13 cellular contexts compared by ENCODE assay signal in genomic region chr11:116640641-116641402, GRCh38.
DNase-seq lines count a peak whose midpoint lies in the region; ATAC-seq, FAIRE-seq and TF ChIP-seq lines count a peak whose summit lies in the region.
"Had no signal": no experiment of that assay in that cellular context is flagged by ENCODE, and none has a peak within 500 bp of the region (broad histone marks: within the 10 kb centered on the region; RNA-seq: fewer than 3 reads in every experiment).

No MANE protein-coding gene starts in this region.

- CTCF ChIA-PET in activated CD8-positive, alpha-beta T cell treated with anti-CD3 and anti-CD28 coated beads, Interleukin-2, amount 10 ng/mL, durations not matched to agents 7 days and 5 days (lab: Charles Lee), result interaction anchor here (1.2 to 1.8 kb wide), 2 partner anchors 14 to 127 kb away, joined by 4 read pairs; no protein-coding TSS in a partner anchor
- CTCF ChIA-PET in activated CD8-positive, alpha-beta T cell treated with anti-CD3 and anti-CD28 coated beads for 36 hours (lab: Charles Lee), result interaction anchor here (1.0 to 1.6 kb wide), 5 partner anchors 8 to 186 kb away, joined by 3 to 10 read pairs (median 4); no protein-coding TSS in a partner anchor

- H3K36me3 Mint-ChIP-seq in activated CD8-positive, alpha-beta T cell treated with anti-CD3 and anti-CD28 coated beads, Interleukin-2, amount 10 ng/mL, durations not matched to agents 7 days and 5 days (ENCODE audit: low read depth), result no peaks in the 10 kb centered on the region
- no peaks in the 10 kb centered on the region for H3K36me3 Mint-ChIP-seq in activated CD8-positive, alpha-beta T cell treated with anti-CD3 and anti-CD28 coated beads for 36 hours (ENCODE audit: low read depth)
- H3K36me3 Mint-ChIP-seq in brain (no peaks in the 10 kb centered on the region), neural progenitor cell (no peaks in the 10 kb centered on the region)

- H4K20me1 ChIP-seq in neural progenitor cell (ENCODE audit: low read depth), result no peaks in the 10 kb centered on the region
- H4K20me1 ChIP-seq: BLaER1 treated with 17β-estradiol and CSF1 and Interleukin-3, amounts not matched to agents 10 nM and 100 nM had no signal

- no peaks in the 10 kb centered on the region for H3K9me3 Mint-ChIP-seq in activated CD8-positive, alpha-beta T cell treated with anti-CD3 and anti-CD28 coated beads, Interleukin-2, amount 10 ng/mL, durations not matched to agents 7 days and 5 days (ENCODE audit: insufficient read depth)
- no peaks in the 10 kb centered on the region for H3K9me3 Mint-ChIP-seq in activated CD8-positive, alpha-beta T cell treated with anti-CD3 and anti-CD28 coated beads for 36 hours
- H3K9me3 Mint-ChIP-seq in brain, result peaks cover 0 to 3% (median 2%) of the 10 kb centered on the region in 5 experiments
- H3K9me3 Mint-ChIP-seq in neural progenitor cell, result no peaks in the 10 kb centered on the region

- no peaks in the 10 kb centered on the region for H3K27me3 Mint-ChIP-seq in activated CD8-positive, alpha-beta T cell treated with anti-CD3 and anti-CD28 coated beads, Interleukin-2, amount 10 ng/mL, durations not matched to agents 7 days and 5 days (ENCODE audit: low read depth)
- peaks cover 2% of the 10 kb centered on the region for H3K27me3 Mint-ChIP-seq in activated CD8-positive, alpha-beta T cell treated with anti-CD3 and anti-CD28 coated beads for 36 hours
- H3K27me3 Mint-ChIP-seq in brain (peaks cover 7% of the 10 kb centered on the region), neural progenitor cell (ENCODE audit: insufficient read depth, low read depth) (peaks cover 15% of the 10 kb centered on the region)

- H3K27me3 ChIP-seq in gastrocnemius medialis (peaks cover 0 to 5% (median 0%) of the 10 kb centered on the region in 3 donors), neural progenitor cell (no peaks in the 10 kb centered on the region)
- H3K27me3 ChIP-seq: BLaER1 treated with 17β-estradiol and CSF1 and Interleukin-3, amounts not matched to agents 10 nM and 100 nM had no signal

- H3K79me2 ChIP-seq in neural progenitor cell (ENCODE audit: low read depth), result no peaks in the 10 kb centered on the region

- no peak for TF ChIP-seq POLR2A in gastrocnemius medialis (IDR thresholded peaks at IDR 0.05)

- TF ChIP-seq CTCF in activated CD8-positive, alpha-beta T cell treated with anti-CD3 and anti-CD28 coated beads for 36 hours (IDR thresholded peaks at IDR 0.05), result no peak
- no peak for TF ChIP-seq CTCF in brain (conservative IDR thresholded peaks at IDR 0.05)
- no peak for TF ChIP-seq CTCF in gastrocnemius medialis (IDR thresholded peaks at IDR 0.05 in 4 of 5, conservative IDR thresholded peaks at IDR 0.05 in 1 of 5)
- no peak for TF ChIP-seq CTCF in neural progenitor cell (IDR thresholded peaks at IDR 0.05)

- FAIRE-seq in urothelium cell line (lab: Jason Lieb, UNC), result peak; percentile 86
- FAIRE-seq: A204.1 had no signal

- no peak overlapping the region for H3K4me2 ChIP-seq in neural progenitor cell
- H3K4me2 ChIP-seq: BLaER1 treated with 17β-estradiol and CSF1 and Interleukin-3, amounts not matched to agents 10 nM and 100 nM had no signal

- ATAC-seq in activated CD8-positive, alpha-beta T cell treated with anti-CD3 and anti-CD28 coated beads, Interleukin-2, amount 10 ng/mL, durations not matched to agents 7 days and 5 days, result no peak
- no peak for ATAC-seq in activated CD8-positive, alpha-beta T cell treated with anti-CD3 and anti-CD28 coated beads for 36 hours
- ATAC-seq in GM19351 (IDR thresholded peaks at IDR 0.05; ENCODE audit: unreplicated experiment), result no peak
- ATAC-seq in gastrocnemius medialis, result no peak

- DNase-seq in activated CD8-positive, alpha-beta T cell treated with anti-CD3 and anti-CD28 coated beads, Interleukin-2, amount 10 ng/mL, durations not matched to agents 7 days and 5 days, result peak; percentile 5
- DNase-seq in activated CD8-positive, alpha-beta T cell treated with anti-CD3 and anti-CD28 coated beads for 36 hours, result no peak
- DNase-seq in NCI-H2171 treated with DMSO at 0.1 percent for 48 hours (lab: John Stamatoyannopoulos, UW), result peak; percentile 53
- no peak for DNase-seq in urothelium cell line (ENCODE audit: low spot score)
- no peak for DNase-seq in gastrocnemius medialis
- no peak for DNase-seq in neural progenitor cell (ENCODE audit: low spot score)
- DNase-seq: DMS 273 treated with DMSO at 0.1 percent for 48 hours, GOT3, MV-4-11 had no signal

- in situ Hi-C loops in gastrocnemius medialis (cut with MboI; ENCODE audit: low sequenced_read_pairs in 4 of 4), result loop anchor here in 1 of 4 donors (10.0 kb wide), 1 partner anchor 186 kb away; no protein-coding TSS in a partner anchor

- no peaks in the 10 kb centered on the region for H3K4me1 Mint-ChIP-seq in activated CD8-positive, alpha-beta T cell treated with anti-CD3 and anti-CD28 coated beads, Interleukin-2, amount 10 ng/mL, durations not matched to agents 7 days and 5 days (ENCODE audit: low read depth)
- no peaks in the 10 kb centered on the region for H3K4me1 Mint-ChIP-seq in activated CD8-positive, alpha-beta T cell treated with anti-CD3 and anti-CD28 coated beads for 36 hours (ENCODE audit: low read depth)
- H3K4me1 Mint-ChIP-seq in brain, result peaks cover 23% of the 10 kb centered on the region
- peaks cover 9% of the 10 kb centered on the region for H3K4me1 Mint-ChIP-seq in neural progenitor cell

- no peaks in the 10 kb centered on the region for H3K4me1 ChIP-seq in gastrocnemius medialis
- H3K4me1 ChIP-seq in neural progenitor cell, result no peaks in the 10 kb centered on the region

- H3K27ac ChIP-seq in gastrocnemius medialis (no peak overlapping the region), neural progenitor cell (no peak overlapping the region)
- H3K27ac ChIP-seq: BLaER1 treated with 17β-estradiol and CSF1 and Interleukin-3, amounts not matched to agents 10 nM and 100 nM had no signal

- H3K27ac Mint-ChIP-seq in activated CD8-positive, alpha-beta T cell treated with anti-CD3 and anti-CD28 coated beads, Interleukin-2, amount 10 ng/mL, durations not matched to agents 7 days and 5 days, result no peak overlapping the region
- no peak overlapping the region for H3K27ac Mint-ChIP-seq in activated CD8-positive, alpha-beta T cell treated with anti-CD3 and anti-CD28 coated beads for 36 hours
- H3K27ac Mint-ChIP-seq in brain (peak overlapping the region in 4 of 5 experiments; percentile 38 to 84 (median 68)), neural progenitor cell (no peak overlapping the region)

- intact Hi-C loops in activated CD8-positive, alpha-beta T cell treated with anti-CD3 and anti-CD28 coated beads for 36 hours (cut with micrococcal nuclease), result no loop called here
- intact Hi-C loops in gastrocnemius medialis (cut with DNase I; ENCODE audit: low total_unique reads), result loop anchor here (1.0 kb wide), 1 partner anchor 187 kb away; no protein-coding TSS in a partner anchor

- H3K36me3 ChIP-seq in gastrocnemius medialis (no peaks in the 10 kb centered on the region), neural progenitor cell (no peaks in the 10 kb centered on the region)
- H3K36me3 ChIP-seq: BLaER1 treated with 17β-estradiol and CSF1 and Interleukin-3, amounts not matched to agents 10 nM and 100 nM had no signal

- H3K4me3 Mint-ChIP-seq in activated CD8-positive, alpha-beta T cell treated with anti-CD3 and anti-CD28 coated beads, Interleukin-2, amount 10 ng/mL, durations not matched to agents 7 days and 5 days, result no peak overlapping the region
- H3K4me3 Mint-ChIP-seq in activated CD8-positive, alpha-beta T cell treated with anti-CD3 and anti-CD28 coated beads for 36 hours, result no peak overlapping the region
- H3K4me3 Mint-ChIP-seq in brain (no peak overlapping the region), neural progenitor cell (no peak overlapping the region)

- H3K9ac ChIP-seq in neural progenitor cell, result no peak overlapping the region
- H3K9ac ChIP-seq: BLaER1 treated with 17β-estradiol and CSF1 and Interleukin-3, amounts not matched to agents 10 nM and 100 nM had no signal

- H2AFZ ChIP-seq in neural progenitor cell (replicated peaks), result no peak overlapping the region

- POLR2A ChIA-PET in activated CD8-positive, alpha-beta T cell treated with anti-CD3 and anti-CD28 coated beads, Interleukin-2, amount 10 ng/mL, durations not matched to agents 7 days and 5 days (lab: Charles Lee), result no interaction called here
- POLR2A ChIA-PET in activated CD8-positive, alpha-beta T cell treated with anti-CD3 and anti-CD28 coated beads for 36 hours (lab: Charles Lee), result no interaction called here

- no peak overlapping the region for H3K4me3 ChIP-seq in gastrocnemius medialis
- no peak overlapping the region for H3K4me3 ChIP-seq in neural progenitor cell
- H3K4me3 ChIP-seq: BLaER1 treated with 17β-estradiol and CSF1 and Interleukin-3, amounts not matched to agents 10 nM and 100 nM had no signal

- H3K9me3 ChIP-seq in gastrocnemius medialis (no peaks in the 10 kb centered on the region), neural progenitor cell (ENCODE audit: low read depth) (no peaks in the 10 kb centered on the region)
- H3K9me3 ChIP-seq: BLaER1 treated with 17β-estradiol and CSF1 and Interleukin-3, amounts not matched to agents 10 nM and 100 nM had no signal

- H3F3A ChIP-seq in neural progenitor cell (ENCODE audit: low read depth), result no peaks in the 10 kb centered on the region

Comparison
In these comparisons a context has a peak if more than half of its experiments do, and no peak if none do; other contexts are left out.
1. DNase-seq: peak in activated CD8-positive, alpha-beta T cell treated with anti-CD3 and anti-CD28 coated beads, Interleukin-2, amount 10 ng/mL, durations not matched to agents 7 days and 5 days (single experiment) and NCI-H2171 treated with DMSO at 0.1 percent for 48 hours (single experiment); none in activated CD8-positive, alpha-beta T cell treated with anti-CD3 and anti-CD28 coated beads for 36 hours (single experiment), urothelium cell line (single experiment), gastrocnemius medialis (0 of 2) and neural progenitor cell (single experiment).
2. H3K27ac Mint-ChIP-seq: peak in brain (4 of 5); none in activated CD8-positive, alpha-beta T cell treated with anti-CD3 and anti-CD28 coated beads, Interleukin-2, amount 10 ng/mL, durations not matched to agents 7 days and 5 days (single experiment), activated CD8-positive, alpha-beta T cell treated with anti-CD3 and anti-CD28 coated beads for 36 hours (single experiment) and neural progenitor cell (single experiment).